In genomic region chr11:65133724-65134123, GRCh38 we compare ENCODE assay signal across 1 cellular context.
TF ChIP-seq lines count a peak whose summit lies in the region.

No MANE protein-coding gene starts in this region.

TF ChIP-seq in GM12878, 131 proteins besides CTCF, POLR2A, EP300 and RAD21:
- TF ChIP-seq FOXM1 (IDR thresholded peaks at IDR 0.05; ENCODE audit: low read depth, low read length), result no peak
- no peak for TF ChIP-seq CEBPZ (IDR thresholded peaks at IDR 0.05; ENCODE audit: low read depth, low read length)
- TF ChIP-seq E4F1 (IDR thresholded peaks at IDR 0.05; ENCODE audit: borderline replicate concordance, partially characterized antibody), result no peak
- no peak for TF ChIP-seq MYB (IDR thresholded peaks at IDR 0.05; ENCODE audit: borderline replicate concordance, low read depth, low read length)
TF ChIP-seq in GM12878: peak in this region for 0.
